In genomic region chr1:53267761-53268160, GRCh38 we compare ENCODE assay signal across 27 cellular contexts.
"Had no signal": no experiment of that assay in that cellular context is flagged by ENCODE, and none has a peak within 500 bp of the region (broad histone marks: within the 10 kb centered on the region; RNA-seq: fewer than 3 reads in every experiment).

No MANE protein-coding gene starts in this region.

- H3K9me3 Mint-ChIP-seq: naive thymus-derived CD4-positive, alpha-beta T cell; natural killer cell; nephron; neural progenitor cell; stimulated activated effector memory CD8-positive, alpha-beta T cell treated with anti-CD3 and anti-CD28 coated beads, Interleukin-12 subunit alpha, Interleukin-12 subunit beta, amount 100 ng/mL, for 72 hours; stimulated activated naive B cell treated with anti-CD40 and anti-IgM and Interleukin-4, amounts not matched to agents 10 μg/mL and 1 μg/mL and 100 μg/mL, for 72 hours; stimulated activated naive CD8-positive, alpha-beta T cell treated with anti-CD3 and anti-CD28 coated beads, Interleukin-15, Interleukin-2, amounts not matched to agents 100 ng/mL and 50 ng/mL, for 24 hours had no signal

- H3K4me3 ChIP-seq: neural progenitor cell, ovary, psoas muscle, right lobe of liver, sigmoid colon, stomach, thoracic aorta, thyroid gland, tibial nerve, upper lobe of left lung, vagina had no signal

- H3K9me3 ChIP-seq: ovary, psoas muscle, right lobe of liver, sigmoid colon, stomach, thoracic aorta, thyroid gland, tibial nerve, upper lobe of left lung, vagina had no signal

- H3K27me3 ChIP-seq: neural progenitor cell, ovary, right lobe of liver, sigmoid colon, stomach, thyroid gland, tibial nerve, upper lobe of left lung, vagina had no signal

- H3K36me3 ChIP-seq: neural progenitor cell, ovary, right lobe of liver, sigmoid colon, vagina had no signal

- H3K27me3 Mint-ChIP-seq: naive thymus-derived CD4-positive, alpha-beta T cell; progenitor cell of endocrine pancreas; stimulated activated naive B cell treated with anti-CD40 and anti-IgM and Interleukin-4, amounts not matched to agents 10 μg/mL and 1 μg/mL and 100 μg/mL, for 72 hours; stimulated activated naive CD8-positive, alpha-beta T cell treated with anti-CD3 and anti-CD28 coated beads, Interleukin-15, Interleukin-2, amounts not matched to agents 100 ng/mL and 50 ng/mL, for 24 hours had no signal

- H3K4me1 Mint-ChIP-seq: naive thymus-derived CD4-positive, alpha-beta T cell; natural killer cell; nephron; neural progenitor cell had no signal

- H3K27ac Mint-ChIP-seq: natural killer cell; nephron; neural progenitor cell; progenitor cell of endocrine pancreas; stimulated activated effector memory CD8-positive, alpha-beta T cell treated with anti-CD3 and anti-CD28 coated beads, Interleukin-12 subunit alpha, Interleukin-12 subunit beta, amount 100 ng/mL, for 72 hours; stimulated activated naive B cell treated with anti-CD40 and anti-IgM and Interleukin-4, amounts not matched to agents 10 μg/mL and 1 μg/mL and 100 μg/mL, for 72 hours; stimulated activated naive CD8-positive, alpha-beta T cell treated with anti-CD3 and anti-CD28 coated beads, Interleukin-15, Interleukin-2, amounts not matched to agents 100 ng/mL and 50 ng/mL, for 24 hours had no signal

- H3K4me3 Mint-ChIP-seq: naive thymus-derived CD4-positive, alpha-beta T cell; natural killer cell; nephron; neural progenitor cell; stimulated activated effector memory CD8-positive, alpha-beta T cell treated with anti-CD3 and anti-CD28 coated beads, Interleukin-12 subunit alpha, Interleukin-12 subunit beta, amount 100 ng/mL, for 72 hours; stimulated activated naive B cell treated with anti-CD40 and anti-IgM and Interleukin-4, amounts not matched to agents 10 μg/mL and 1 μg/mL and 100 μg/mL, for 72 hours; stimulated activated naive CD8-positive, alpha-beta T cell treated with anti-CD3 and anti-CD28 coated beads, Interleukin-15, Interleukin-2, amounts not matched to agents 100 ng/mL and 50 ng/mL, for 24 hours had no signal

- DNase-seq: naive thymus-derived CD4-positive, alpha-beta T cell; natural killer cell; occipital lobe; ovary; psoas muscle; right cardiac atrium; right lobe of liver; sigmoid colon; small intestine; stimulated activated CD4-positive, alpha-beta T cell treated with anti-CD3 and anti-CD28 coated beads, Interleukin-15, amount 100 ng/mL, for 24 hours; stimulated activated CD4-positive, alpha-beta T cell treated with anti-CD3 and anti-CD28 coated beads, Interleukin-2, amount 100 ng/mL, for 24 hours; stimulated activated CD4-positive, alpha-beta T cell treated with anti-CD3 and anti-CD28 coated beads, Interleukin-4, amount 100 ng/mL, for 1 hour; stimulated activated naive B cell treated with anti-CD40 and anti-IgM and Interleukin-4, amounts not matched to agents 10 μg/mL and 1 μg/mL and 100 μg/mL, for 72 hours; stimulated activated naive CD4-positive, alpha-beta T cell treated with Interleukin-2 at 50 U/mL for 16 hours; stomach; thyroid gland; trophoblast cell; upper lobe of left lung had no signal

- H3K4me1 ChIP-seq: neural progenitor cell, parathyroid adenoma, psoas muscle, right lobe of liver, sigmoid colon, stomach, thyroid gland, tibial nerve, upper lobe of left lung, vagina had no signal
